8 cellular contexts compared by ENCODE assay signal in genomic region chr5:12023614-12024241, GRCh38.
DNase-seq lines count a peak whose midpoint lies in the region; ATAC-seq and TF ChIP-seq lines count a peak whose summit lies in the region.

No MANE protein-coding gene starts in this region.

- intact Hi-C loops in posterior cingulate gyrus (cut with DNase I): loop anchor here (5.0 kb wide), 1 partner anchor 1326 kb away; no protein-coding TSS in a partner anchor
- intact Hi-C loops in activated CD4-positive, alpha-beta T cell treated with anti-CD3 and anti-CD28 coated beads, Interleukin-2, amount 10 ng/mL, durations not matched to agents 24 days and 14 days (cut with micrococcal nuclease): loop anchor here (10.0 kb wide), 1 partner anchor 1569 kb away; no protein-coding TSS in a partner anchor

- no peaks in the 10 kb centered on the region for H3K4me1 ChIP-seq in neural progenitor cell

- no peak overlapping the region for H2AFZ ChIP-seq in neural progenitor cell (replicated peaks)

- H4K20me1 ChIP-seq in neural progenitor cell (ENCODE audit: low read depth): no peaks in the 10 kb centered on the region

- H3K4me3 ChIP-seq in neural progenitor cell: no peak overlapping the region

- peaks cover 3% of the 10 kb centered on the region for H3K36me3 ChIP-seq in neural progenitor cell

- no peaks in the 10 kb centered on the region for H3K79me2 ChIP-seq in neural progenitor cell (ENCODE audit: low read depth)

- H3K27ac ChIP-seq in neural progenitor cell: no peak overlapping the region

- H3K27ac Mint-ChIP-seq in chondrocyte (ENCODE audit: unreplicated experiment) (no peak overlapping the region), neural progenitor cell (no peak overlapping the region)
- H3K27ac Mint-ChIP-seq in activated CD4-positive, alpha-beta T cell treated with anti-CD3 and anti-CD28 coated beads, Interleukin-2, amount 10 ng/mL, durations not matched to agents 24 days and 14 days: no peak overlapping the region

- DNase-seq in GM10266 (ENCODE audit: extremely low spot score) (peak; percentile 8), NCI-H774 (lab: John Stamatoyannopoulos, UW) (peak; percentile 30), chondrocyte (ENCODE audit: low spot score) (no peak), neural progenitor cell (ENCODE audit: low spot score) (peak; percentile 74), posterior cingulate gyrus (no peak), NCI-H1436 (lab: John Stamatoyannopoulos, UW) (no peak)
- DNase-seq in activated CD4-positive, alpha-beta T cell treated with anti-CD3 and anti-CD28 coated beads, Interleukin-2, amount 10 ng/mL, durations not matched to agents 24 days and 14 days: no peak

- H3K4me2 ChIP-seq in neural progenitor cell: no peak overlapping the region

- H3K27me3 Mint-ChIP-seq in chondrocyte (ENCODE audit: low read depth) (peaks cover 6% of the 10 kb centered on the region), neural progenitor cell (ENCODE audit: insufficient read depth, low read depth) (peaks cover 2% of the 10 kb centered on the region)
- no peaks in the 10 kb centered on the region for H3K27me3 Mint-ChIP-seq in activated CD4-positive, alpha-beta T cell treated with anti-CD3 and anti-CD28 coated beads, Interleukin-2, amount 10 ng/mL, durations not matched to agents 24 days and 14 days

- peak; percentile 58 for TF ChIP-seq CTCF in GM10266 (IDR thresholded peaks at IDR 0.05; ENCODE audit: control insufficient read depth, insufficient read depth, low read depth, missing control alignments)
- peak; percentile 91 for TF ChIP-seq CTCF in chondrocyte (IDR thresholded peaks at IDR 0.05)
- peak; percentile 91 for TF ChIP-seq CTCF in neural progenitor cell (IDR thresholded peaks at IDR 0.05)

- no peaks in the 10 kb centered on the region for H3K27me3 ChIP-seq in neural progenitor cell

- H3K4me3 Mint-ChIP-seq in chondrocyte (ENCODE audit: unreplicated experiment): no peak overlapping the region
- H3K4me3 Mint-ChIP-seq in neural progenitor cell: no peak overlapping the region
- H3K4me3 Mint-ChIP-seq in activated CD4-positive, alpha-beta T cell treated with anti-CD3 and anti-CD28 coated beads, Interleukin-2, amount 10 ng/mL, durations not matched to agents 24 days and 14 days: no peak overlapping the region

- H3K4me1 Mint-ChIP-seq in chondrocyte (ENCODE audit: low read depth): no peaks in the 10 kb centered on the region
- H3K4me1 Mint-ChIP-seq in neural progenitor cell: no peaks in the 10 kb centered on the region
- H3K4me1 Mint-ChIP-seq in activated CD4-positive, alpha-beta T cell treated with anti-CD3 and anti-CD28 coated beads, Interleukin-2, amount 10 ng/mL, durations not matched to agents 24 days and 14 days: no peaks in the 10 kb centered on the region

- H3K9ac ChIP-seq in neural progenitor cell: no peak overlapping the region

- peaks cover 3% of the 10 kb centered on the region for H3K9me3 Mint-ChIP-seq in chondrocyte (ENCODE audit: low read depth)
- H3K9me3 Mint-ChIP-seq in neural progenitor cell: peaks cover 17% of the 10 kb centered on the region
- no peaks in the 10 kb centered on the region for H3K9me3 Mint-ChIP-seq in activated CD4-positive, alpha-beta T cell treated with anti-CD3 and anti-CD28 coated beads, Interleukin-2, amount 10 ng/mL, durations not matched to agents 24 days and 14 days

- H3F3A ChIP-seq in neural progenitor cell (ENCODE audit: low read depth): no peaks in the 10 kb centered on the region

- H3K9me3 ChIP-seq in neural progenitor cell (ENCODE audit: low read depth): no peaks in the 10 kb centered on the region

- H3K36me3 Mint-ChIP-seq in chondrocyte (ENCODE audit: low read depth) (no peaks in the 10 kb centered on the region), neural progenitor cell (no peaks in the 10 kb centered on the region)
- H3K36me3 Mint-ChIP-seq in activated CD4-positive, alpha-beta T cell treated with anti-CD3 and anti-CD28 coated beads, Interleukin-2, amount 10 ng/mL, durations not matched to agents 24 days and 14 days (ENCODE audit: low read depth): no peaks in the 10 kb centered on the region

- ATAC-seq in HG03135 (IDR thresholded peaks at IDR 0.05; ENCODE audit: unreplicated experiment): peak; percentile 59

Comparison
In these comparisons a context has a peak if more than half of its experiments do, and no peak if none do; other contexts are left out.
1. DNase-seq: peak in GM10266 (single experiment), NCI-H774 (single experiment) and neural progenitor cell (single experiment); none in chondrocyte (single experiment), posterior cingulate gyrus (0 of 10), NCI-H1436 (single experiment) and activated CD4-positive, alpha-beta T cell treated with anti-CD3 and anti-CD28 coated beads, Interleukin-2, amount 10 ng/mL, durations not matched to agents 24 days and 14 days (single experiment).
2. Peak in every context shown above with its lines, with median percentiles within 50 percentile points of each other: CTCF ChIP-seq.